ENCODE assay signal across 1 cellular context in the genomic region with DNA sequence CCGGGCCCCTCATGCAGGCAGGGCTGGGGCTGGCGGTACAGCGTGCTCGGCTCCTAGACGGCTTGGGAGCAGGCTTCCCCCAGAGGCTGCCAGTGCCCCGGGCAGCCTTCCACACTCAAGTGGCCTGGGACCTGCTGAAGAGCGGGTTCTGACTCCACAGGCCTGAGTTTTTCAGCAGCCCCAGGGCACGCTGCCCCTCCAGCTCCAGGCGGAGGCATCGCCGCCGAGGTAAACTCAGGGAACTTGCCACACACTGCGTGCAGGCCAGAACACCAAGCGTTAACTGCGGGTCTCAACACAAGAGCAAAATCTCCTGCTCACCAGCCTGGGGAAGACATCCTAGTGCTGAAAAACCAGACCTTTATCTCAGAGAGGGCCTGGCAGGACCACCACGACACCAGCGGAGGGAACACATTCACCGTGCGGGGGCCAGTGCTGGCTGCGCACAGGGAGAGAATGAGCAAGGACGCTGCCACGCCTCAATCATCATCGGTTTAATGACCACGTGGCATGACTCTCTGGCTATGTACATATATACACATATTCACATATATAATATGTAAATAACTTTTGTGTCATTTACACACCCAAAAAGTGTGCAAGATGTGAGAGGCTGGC.
TF ChIP-seq lines count a peak whose summit lies in the region.

No MANE protein-coding gene starts in this region.

TF ChIP-seq in liver, 16 proteins besides CTCF, POLR2A, EP300 and RAD21 (continued from another document):
- TF ChIP-seq REST (IDR thresholded peaks at IDR 0.05) = no peak
- TF ChIP-seq TAF1 (conservative IDR thresholded peaks at IDR 0.05) = no peak
- TF ChIP-seq, protein P1, sequence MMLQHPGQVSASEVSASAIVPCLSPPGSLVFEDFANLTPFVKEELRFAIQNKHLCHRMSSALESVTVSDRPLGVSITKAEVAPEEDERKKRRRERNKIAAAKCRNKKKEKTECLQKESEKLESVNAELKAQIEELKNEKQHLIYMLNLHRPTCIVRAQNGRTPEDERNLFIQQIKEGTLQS (IDR thresholded peaks at IDR 0.05) = no peak
